19 cellular contexts compared by ENCODE assay signal in the genomic region with DNA sequence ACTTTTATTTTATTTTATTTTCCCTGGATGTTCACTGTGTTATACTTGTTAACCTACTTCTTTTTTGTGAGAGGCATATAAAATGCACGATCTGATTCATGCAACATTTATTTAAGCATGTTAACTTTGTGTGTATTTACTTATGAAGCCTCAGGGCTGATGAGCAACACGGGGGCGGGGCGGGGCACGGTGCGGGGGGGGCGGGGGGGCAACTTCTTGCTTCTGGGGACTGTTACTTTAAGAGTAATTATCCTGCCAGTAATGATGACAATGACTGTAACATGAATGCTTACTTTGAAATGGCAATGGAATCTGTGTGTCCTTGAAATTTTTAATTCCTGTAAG.
DNase-seq lines count a peak whose midpoint lies in the region; ATAC-seq and TF ChIP-seq lines count a peak whose summit lies in the region.
"Had no signal": no experiment of that assay in that cellular context is flagged by ENCODE, and none has a peak within 500 bp of the region (broad histone marks: within the 10 kb centered on the region; RNA-seq: fewer than 3 reads in every experiment).

No MANE protein-coding gene starts in this region.

- peak; percentile 27 for ATAC-seq in Right ventricle myocardium superior (ENCODE audit: poor library complexity)
- no peak for ATAC-seq in GM19395 (IDR thresholded peaks at IDR 0.05; ENCODE audit: unreplicated experiment)
- no peak for ATAC-seq in HG02678 (IDR thresholded peaks at IDR 0.05; ENCODE audit: unreplicated experiment)
- ATAC-seq in HG02840 (IDR thresholded peaks at IDR 0.05; ENCODE audit: low FRiP score, unreplicated experiment), result no peak
- ATAC-seq: T-cell had no signal

- peak overlapping the region; percentile 2 for H3K4me2 ChIP-seq in hepatocyte

- no peaks in the 10 kb centered on the region for H3K9me2 ChIP-seq in hepatocyte (replicated peaks; ENCODE audit: insufficient read depth)

- H3K27ac ChIP-seq in left ventricle myocardium inferior (replicated peaks), result no peak overlapping the region
- no peak overlapping the region for H3K27ac ChIP-seq in hepatocyte
- H3K27ac ChIP-seq: colonic mucosa, esophagus squamous epithelium, thoracic aorta had no signal

- no peak overlapping the region for H2AFZ ChIP-seq in hepatocyte

- H3K36me3 ChIP-seq in left ventricle myocardium inferior, result no peaks in the 10 kb centered on the region
- no peaks in the 10 kb centered on the region for H3K36me3 ChIP-seq in hepatocyte (replicated peaks; ENCODE audit: insufficient read depth, low read depth)
- H3K36me3 ChIP-seq: colonic mucosa, esophagus squamous epithelium, thoracic aorta had no signal

- H3K27me3 ChIP-seq in left ventricle myocardium inferior (ENCODE audit: low read depth) (no peaks in the 10 kb centered on the region), hepatocyte (no peaks in the 10 kb centered on the region)
- H3K27me3 ChIP-seq: colonic mucosa, esophagus squamous epithelium had no signal

- H3K4me3 ChIP-seq in left ventricle myocardium inferior (no peak overlapping the region), hepatocyte (no peak overlapping the region)
- H3K4me3 ChIP-seq: colonic mucosa, esophagus squamous epithelium, thoracic aorta had no signal

- DNase-seq in Right ventricle myocardium superior, result no peak
- DNase-seq in left ventricle myocardium inferior, result no peak
- peak; percentile 57 for DNase-seq in T1000 (lab: John Stamatoyannopoulos, UW)
- no peak for DNase-seq in hepatocyte (ENCODE audit: low spot score)
- DNase-seq in activated CD4-positive, alpha-beta T cell treated with anti-CD3 and anti-CD28 coated beads for 1 hour, result no peak
- DNase-seq: activated CD4-positive, CD25-positive, alpha-beta regulatory T cell; activated effector memory CD4-positive, alpha-beta T cell treated with Interleukin-2 at 50 U/mL for 16 hours; Caco-2; colonic mucosa; esophagus squamous epithelium; left ventricle myocardium superior; MV-4-11; NCI-H2081; stimulated activated CD8-positive, alpha-beta memory T cell treated with anti-CD3 and anti-CD28 coated beads, Interleukin-4, amount 100 ng/mL, for 48 hours; T-cell had no signal

- H3K9me3 ChIP-seq in left ventricle myocardium inferior (replicated peaks) (no peaks in the 10 kb centered on the region), hepatocyte (ENCODE audit: low read depth) (no peaks in the 10 kb centered on the region)
- H3K9me3 ChIP-seq: Caco-2, colonic mucosa, esophagus squamous epithelium, thoracic aorta had no signal

- H4K20me1 ChIP-seq in hepatocyte (ENCODE audit: insufficient read depth, poor library complexity, severe bottlenecking), result no peaks in the 10 kb centered on the region

- WGBS in hepatocyte (ENCODE audit: low lambda C conversion rate, missing lambda C conversion rate), result 29% methylated on average over 7 of the region's 7 CpGs

- H3K4me1 ChIP-seq in left ventricle myocardium inferior (peaks cover 18% of the 10 kb centered on the region), hepatocyte (ENCODE audit: insufficient read depth) (peaks cover 6% of the 10 kb centered on the region)
- H3K4me1 ChIP-seq: Caco-2, colonic mucosa had no signal

- TF ChIP-seq CTCF in left ventricle myocardium inferior (IDR thresholded peaks at IDR 0.05; ENCODE audit: borderline replicate concordance) (no peak), hepatocyte (IDR thresholded peaks at IDR 0.05; ENCODE audit: poor library complexity) (no peak)

- no peaks in the 10 kb centered on the region for H3K79me2 ChIP-seq in hepatocyte

- intact Hi-C loops in Right ventricle myocardium superior (cut with DNase I), result no loop called here
- intact Hi-C loops in left ventricle myocardium inferior (cut with micrococcal nuclease), result no loop called here
